8 cellular contexts compared by ENCODE assay signal in genomic region chr22:44669725-44670027, GRCh38. TPM values are rescaled to one million over a fixed set of nuclear protein-coding genes. Genes with fewer than 3 reads are reported as not detected.
DNase-seq lines count a peak whose midpoint lies in the region; ATAC-seq and TF ChIP-seq lines count a peak whose summit lies in the region.

No MANE protein-coding gene starts in this region.

- no peak for ATAC-seq in HG03097 (IDR thresholded peaks at IDR 0.05; ENCODE audit: low FRiP score, unreplicated experiment)

- H3K27me3 ChIP-seq in neural cell (ENCODE audit: insufficient read depth, low read depth, low read length) = no peaks in the 10 kb centered on the region
- H3K27me3 ChIP-seq in Peyer's patch = peaks cover 0 to 4% of the 10 kb centered on the region in 2 donors

- peaks cover 3% of the 10 kb centered on the region for H3K4me1 Mint-ChIP-seq in chondrocyte (ENCODE audit: low read depth)

- no peak overlapping the region for H3K27ac Mint-ChIP-seq in chondrocyte (ENCODE audit: unreplicated experiment)

- TF ChIP-seq EP300 in neural cell (conservative IDR thresholded peaks at IDR 0.05; ENCODE audit: poor library complexity, severe bottlenecking) = no peak

- H3K9ac ChIP-seq in neural cell (ENCODE audit: low read length) = peak overlapping the region; percentile 71

- no peaks in the 10 kb centered on the region for H3K79me2 ChIP-seq in neural cell (replicated peaks; ENCODE audit: insufficient read depth, low read length)

- no peaks in the 10 kb centered on the region for H3K9me3 Mint-ChIP-seq in chondrocyte (ENCODE audit: low read depth)

- H3K27me3 Mint-ChIP-seq in chondrocyte (ENCODE audit: low read depth) = no peaks in the 10 kb centered on the region

- in situ Hi-C loops in KBM-7 (cut with MboI; ENCODE audit: low pct_unique_long_range_greater_than_20kb, low sequenced_read_pairs) = no loop called here

- H3K4me2 ChIP-seq in neural cell (ENCODE audit: low read length) = peak overlapping the region; percentile 86

- peak; percentile 65 for TF ChIP-seq CTCF in chondrocyte (IDR thresholded peaks at IDR 0.05)
- peak; percentile 53 for TF ChIP-seq CTCF in neural cell (IDR thresholded peaks at IDR 0.05; ENCODE audit: poor library complexity, severe bottlenecking)
- peak in 2 of 6 experiments; percentile 9 to 12 for TF ChIP-seq CTCF in Peyer's patch (IDR thresholded peaks at IDR 0.05)

- H3F3A ChIP-seq in neural cell (ENCODE audit: insufficient read depth, low read length, poor library complexity, severe bottlenecking) = no peaks in the 10 kb centered on the region

- no peak overlapping the region for H2AFZ ChIP-seq in neural cell (ENCODE audit: low read depth, low read length)

- no peaks in the 10 kb centered on the region for H4K20me1 ChIP-seq in neural cell (ENCODE audit: insufficient read depth)

- H3K36me3 ChIP-seq in neural cell (ENCODE audit: insufficient read depth, low read length) = no peaks in the 10 kb centered on the region
- no peaks in the 10 kb centered on the region for H3K36me3 ChIP-seq in Peyer's patch

- no peaks in the 10 kb centered on the region for H3K9me2 ChIP-seq in neural cell (ENCODE audit: insufficient read depth, low read length)

- no peaks in the 10 kb centered on the region for H3K36me3 Mint-ChIP-seq in chondrocyte (ENCODE audit: low read depth)

- H3K27ac ChIP-seq in neural cell (ENCODE audit: low read length) (no peak overlapping the region), Peyer's patch (no peak overlapping the region)

- peak; percentile 17 for TF ChIP-seq RAD21 in neural cell (conservative IDR thresholded peaks at IDR 0.05)

- peak overlapping the region; percentile 40 for H3K4me3 Mint-ChIP-seq in chondrocyte (ENCODE audit: unreplicated experiment)

- H3K4me1 ChIP-seq in Peyer's patch = peaks cover 0 to 23% (median 4%) of the 10 kb centered on the region in 4 donors

- no peaks in the 10 kb centered on the region for H3K9me3 ChIP-seq in neural cell (ENCODE audit: low read length)
- H3K9me3 ChIP-seq in Peyer's patch = no peaks in the 10 kb centered on the region

- no peak for TF ChIP-seq POLR2A in Peyer's patch (IDR thresholded peaks at IDR 0.05)

- H3K4me3 ChIP-seq in neural cell (ENCODE audit: low read length) (peak overlapping the region; percentile 79), Peyer's patch (peak overlapping the region in 1 of 4 donors; percentile 63)

- DNase-seq in DMS 273 (lab: John Stamatoyannopoulos, UW; ENCODE audit: unreplicated experiment) = peak; percentile 54
- DNase-seq in DMS 273 treated with DMSO at 0.1 percent for 48 hours (lab: John Stamatoyannopoulos, UW) = no peak
- DNase-seq in KBM-7 = peak; percentile 54
- DNase-seq in chondrocyte (ENCODE audit: low spot score) = no peak
- no peak for DNase-seq in NCI-H446 (lab: John Stamatoyannopoulos, UW)
- no peak for DNase-seq in Peyer's patch

TF ChIP-seq in neural cell, 6 proteins besides CTCF, POLR2A, EP300 and RAD21:
- TF ChIP-seq EZH2 (IDR thresholded peaks at IDR 0.05; ENCODE audit: borderline replicate concordance, insufficient read depth, low read length, poor library complexity, severe bottlenecking) (no peak), REST (IDR thresholded peaks at IDR 0.05; ENCODE audit: borderline replicate concordance) (no peak), MXI1 (conservative IDR thresholded peaks at IDR 0.05; ENCODE audit: poor library complexity, severe bottlenecking) (no peak), SMC3 (conservative IDR thresholded peaks at IDR 0.05; ENCODE audit: poor library complexity) (no peak), TAF1 (IDR thresholded peaks at IDR 0.05; ENCODE audit: low read depth) (no peak), POLR2AphosphoS5 (IDR thresholded peaks at IDR 0.05) (no peak)

RNA-seq across cellular contexts. Expression of gene PRR5, which starts 32.3 kb away (rescaled TPM):
- total RNA-seq in chondrocyte (10.6 to 17.2 TPM (median 15.1 TPM) in 3 replicates), Peyer's patch (10 to 100 TPM; 20.6 to 84.3 (median 51.0) TPM)
- polyA plus RNA-seq in neural cell = 16.2 and 21.0 TPM in 2 replicates
- polyA minus RNA-seq in neural cell = 25.6 and 27.0 TPM in 2 replicates

Comparison
In these comparisons a context has a peak if more than half of its experiments do, and no peak if none do; other contexts are left out.
1. DNase-seq: peak in DMS 273 (single experiment) and KBM-7 (single experiment); none in DMS 273 treated with DMSO at 0.1 percent for 48 hours (single experiment), chondrocyte (single experiment), NCI-H446 (0 of 2) and Peyer's patch (0 of 3).